In the genomic region with DNA sequence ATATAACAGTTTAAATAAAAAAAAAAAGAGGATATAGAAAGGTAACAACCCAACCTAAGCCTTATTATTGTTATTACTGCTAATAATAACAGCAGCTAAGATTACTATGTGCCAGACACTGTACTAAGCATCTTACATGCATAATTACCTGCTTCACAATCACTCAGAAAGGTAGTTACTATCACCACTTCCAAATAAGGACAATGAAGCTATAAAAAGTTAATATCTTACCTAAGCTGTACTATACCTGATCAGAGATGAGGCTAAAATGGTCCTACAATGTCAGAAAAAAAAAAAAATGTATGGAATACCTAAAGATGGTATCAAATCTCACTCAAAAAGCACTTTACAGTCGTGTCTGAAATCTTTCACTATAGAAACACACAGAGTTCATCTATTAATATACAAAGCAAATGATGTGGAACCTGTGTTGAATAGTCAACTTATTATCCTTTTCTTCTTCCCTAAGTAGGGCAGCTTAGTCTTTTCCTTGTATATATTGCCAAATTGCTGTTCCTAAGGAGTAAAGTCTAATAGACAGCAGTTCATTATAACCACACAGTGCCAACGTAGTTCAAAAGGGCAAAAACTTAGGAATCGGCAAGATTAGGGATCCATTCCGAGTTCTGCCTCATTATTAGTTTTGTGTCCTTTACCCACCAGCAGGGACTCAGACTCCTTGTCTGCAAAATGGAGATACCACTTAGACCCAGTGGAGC, we compare ENCODE assay signal across 26 cellular contexts. TPM values are rescaled to one million over a fixed set of nuclear protein-coding genes. Genes with fewer than 3 reads are reported as not detected.
DNase-seq lines count a peak whose midpoint lies in the region; ATAC-seq and TF ChIP-seq lines count a peak whose summit lies in the region.
"Had no signal": no experiment of that assay in that cellular context is flagged by ENCODE, and none has a peak within 500 bp of the region (broad histone marks: within the 10 kb centered on the region; RNA-seq: fewer than 3 reads in every experiment).

No MANE protein-coding gene starts in this region.

- DNase-seq in GM23338 (ENCODE audit: low spot score) (no peak), endothelial cell (ENCODE audit: low spot score) (no peak), nephron progenitor cell (no peak), OCI-M2 (lab: John Stamatoyannopoulos, UW; ENCODE audit: unreplicated experiment) (no peak), glutamatergic neuron (no peak)
- no peak for DNase-seq in activated naive CD4-positive, alpha-beta T cell treated with Interleukin-2 at 50 U/mL for 16 hours
- DNase-seq: Caco-2, DMS 273 treated with DMSO at 0.1 percent for 48 hours, DND-41, HFFc6, Karpas-422, NCI-H1694, NCI-H2081 treated with DMSO at 0.1 percent for 48 hours, NCI-H2171 treated with DMSO at 0.1 percent for 48 hours, NCI-H524 treated with DMSO at 0.1 percent for 48 hours, PC-9, RPMI8226, SIG-M5, SK-N-SH had no signal

- H3K4me2 ChIP-seq in GM23338: no peak overlapping the region
- H3K4me2 ChIP-seq: A549, PC-9, SK-N-SH had no signal

- no peak overlapping the region for H2AFZ ChIP-seq in GM23338
- H2AFZ ChIP-seq: PC-9 had no signal

- no peak overlapping the region for H3K4me3 Mint-ChIP-seq in GM23338
- H3K4me3 Mint-ChIP-seq in endothelial cell (ENCODE audit: unreplicated experiment): no peak overlapping the region
- no peak overlapping the region for H3K4me3 Mint-ChIP-seq in nephron progenitor cell
- no peak overlapping the region for H3K4me3 Mint-ChIP-seq in glutamatergic neuron (ENCODE audit: unreplicated experiment)
- H3K4me3 Mint-ChIP-seq: B cell, CD14-positive monocyte, HFFc6 had no signal

- H3K27ac ChIP-seq in 22Rv1: peak overlapping the region; percentile 4
- H3K27ac ChIP-seq in GM23338 (ENCODE audit: low read depth): peak overlapping the region; percentile 0; the same call in 1 of the 2 replicates
- H3K27ac ChIP-seq: A549, PC-9 had no signal

- H3K4me3 ChIP-seq in GM23338: no peak overlapping the region
- H3K4me3 ChIP-seq: A549, GM12878, PC-9 had no signal

- no peaks in the 10 kb centered on the region for H3F3A ChIP-seq in GM23338 (replicated peaks; ENCODE audit: low read depth)

- peaks cover 18% of the 10 kb centered on the region for H3K4me1 Mint-ChIP-seq in GM23338
- peaks cover 12% of the 10 kb centered on the region for H3K4me1 Mint-ChIP-seq in endothelial cell (ENCODE audit: unreplicated experiment)
- H3K4me1 Mint-ChIP-seq in nephron progenitor cell: peaks cover 9% of the 10 kb centered on the region
- H3K4me1 Mint-ChIP-seq in glutamatergic neuron (ENCODE audit: low read depth, unreplicated experiment): peaks cover 7% of the 10 kb centered on the region

- H3K27ac Mint-ChIP-seq in GM23338 (no peak overlapping the region), endothelial cell (ENCODE audit: unreplicated experiment) (peak overlapping the region; percentile 64), nephron progenitor cell (peak overlapping the region; percentile 59), glutamatergic neuron (ENCODE audit: unreplicated experiment) (no peak overlapping the region)
- H3K27ac Mint-ChIP-seq: B cell, H9, HFFc6 had no signal

- peaks cover 21% of the 10 kb centered on the region for H3K4me1 ChIP-seq in GM23338 (ENCODE audit: insufficient read depth)
- H3K4me1 ChIP-seq: Caco-2 had no signal

- TF ChIP-seq CTCF in 22Rv1 (IDR thresholded peaks at IDR 0.05) (no peak), GM23338 (conservative IDR thresholded peaks at IDR 0.05; ENCODE audit: low read depth in 2 of 2) (no peak), endothelial cell (IDR thresholded peaks at IDR 0.05; ENCODE audit: unreplicated experiment) (no peak), nephron progenitor cell (IDR thresholded peaks at IDR 0.05) (no peak), glutamatergic neuron (IDR thresholded peaks at IDR 0.05; ENCODE audit: partially characterized antibody, unreplicated experiment) (no peak)

- H3K9me3 Mint-ChIP-seq in GM23338 (no peaks in the 10 kb centered on the region), endothelial cell (ENCODE audit: unreplicated experiment) (no peaks in the 10 kb centered on the region), nephron progenitor cell (peaks cover 31% of the 10 kb centered on the region), glutamatergic neuron (ENCODE audit: unreplicated experiment) (peaks cover 2% of the 10 kb centered on the region)
- H3K9me3 Mint-ChIP-seq: CD14-positive monocyte, H9, HFFc6 had no signal

- peaks cover 100% of the 10 kb centered on the region for H3K79me2 ChIP-seq in GM23338 (replicated peaks; ENCODE audit: insufficient read depth)

- H3K9me2 ChIP-seq in GM23338 (ENCODE audit: insufficient read depth): no peaks in the 10 kb centered on the region
- H3K9me2 ChIP-seq: SK-N-SH had no signal

- ATAC-seq in GM23338 (peak; percentile 22; the same call in 1 of the 3 replicates), HG03439 (IDR thresholded peaks at IDR 0.05; ENCODE audit: unreplicated experiment) (no peak)
- ATAC-seq: A549, GM12878 had no signal

- H4K20me1 ChIP-seq in GM23338 (replicated peaks; ENCODE audit: insufficient read depth): peaks cover 39% of the 10 kb centered on the region

- no peaks in the 10 kb centered on the region for H3K36me3 ChIP-seq in GM23338 (ENCODE audit: insufficient read depth)

- H3K27me3 Mint-ChIP-seq in GM23338 (ENCODE audit: insufficient read depth, low read depth, poor library complexity): no peaks in the 10 kb centered on the region
- no peaks in the 10 kb centered on the region for H3K27me3 Mint-ChIP-seq in endothelial cell (ENCODE audit: unreplicated experiment)
- H3K27me3 Mint-ChIP-seq in nephron progenitor cell (ENCODE audit: low read depth, poor library complexity): no peaks in the 10 kb centered on the region
- peaks cover 4% of the 10 kb centered on the region for H3K27me3 Mint-ChIP-seq in glutamatergic neuron (ENCODE audit: unreplicated experiment)
- H3K27me3 Mint-ChIP-seq: B cell had no signal

- H3K27me3 ChIP-seq in GM23338 (ENCODE audit: insufficient read depth): no peaks in the 10 kb centered on the region

- H3K36me3 Mint-ChIP-seq in GM23338 (ENCODE audit: low read depth) (peaks cover 9% of the 10 kb centered on the region; the same call in 2 of the 3 replicates), endothelial cell (ENCODE audit: low read depth, unreplicated experiment) (no peaks in the 10 kb centered on the region), nephron progenitor cell (ENCODE audit: low read depth) (peaks cover 82% of the 10 kb centered on the region), glutamatergic neuron (ENCODE audit: unreplicated experiment) (no peaks in the 10 kb centered on the region)

TF ChIP-seq in GM23338, 12 proteins besides CTCF, POLR2A, EP300 and RAD21:
- TF ChIP-seq ZNF331 (CRISPR knock-in tag; IDR thresholded peaks at IDR 0.05; ENCODE audit: low read depth): no peak
TF ChIP-seq in GM23338: peak in this region for 0.

RNA-seq across cellular contexts. Expression of gene GSK3B, which starts 23.8 kb away (rescaled TPM):
- 38.5 and 45.3 TPM in 2 replicates for total RNA-seq in GM23338 (2014; rRNA removed; shearing (Covaris generic))
- polyA plus RNA-seq in GM23338 (2016; fragmentation: Nextera tagmentation; extraction: Ambion mirVana): 29.0 and 29.3 TPM in 2 replicates
- total RNA-seq in endothelial cell (ENCODE audit: unreplicated experiment) (78.6 TPM), glutamatergic neuron (ENCODE audit: unreplicated experiment) (138 TPM)

Comparison
In these comparisons a context has a peak if more than half of its experiments do, and no peak if none do; other contexts are left out.
1. H3K27ac Mint-ChIP-seq: peak in endothelial cell (single experiment) and nephron progenitor cell (single experiment); none in GM23338 (single experiment) and glutamatergic neuron (single experiment).